ENCODE assay signal across 10 cellular contexts in the genomic region with DNA sequence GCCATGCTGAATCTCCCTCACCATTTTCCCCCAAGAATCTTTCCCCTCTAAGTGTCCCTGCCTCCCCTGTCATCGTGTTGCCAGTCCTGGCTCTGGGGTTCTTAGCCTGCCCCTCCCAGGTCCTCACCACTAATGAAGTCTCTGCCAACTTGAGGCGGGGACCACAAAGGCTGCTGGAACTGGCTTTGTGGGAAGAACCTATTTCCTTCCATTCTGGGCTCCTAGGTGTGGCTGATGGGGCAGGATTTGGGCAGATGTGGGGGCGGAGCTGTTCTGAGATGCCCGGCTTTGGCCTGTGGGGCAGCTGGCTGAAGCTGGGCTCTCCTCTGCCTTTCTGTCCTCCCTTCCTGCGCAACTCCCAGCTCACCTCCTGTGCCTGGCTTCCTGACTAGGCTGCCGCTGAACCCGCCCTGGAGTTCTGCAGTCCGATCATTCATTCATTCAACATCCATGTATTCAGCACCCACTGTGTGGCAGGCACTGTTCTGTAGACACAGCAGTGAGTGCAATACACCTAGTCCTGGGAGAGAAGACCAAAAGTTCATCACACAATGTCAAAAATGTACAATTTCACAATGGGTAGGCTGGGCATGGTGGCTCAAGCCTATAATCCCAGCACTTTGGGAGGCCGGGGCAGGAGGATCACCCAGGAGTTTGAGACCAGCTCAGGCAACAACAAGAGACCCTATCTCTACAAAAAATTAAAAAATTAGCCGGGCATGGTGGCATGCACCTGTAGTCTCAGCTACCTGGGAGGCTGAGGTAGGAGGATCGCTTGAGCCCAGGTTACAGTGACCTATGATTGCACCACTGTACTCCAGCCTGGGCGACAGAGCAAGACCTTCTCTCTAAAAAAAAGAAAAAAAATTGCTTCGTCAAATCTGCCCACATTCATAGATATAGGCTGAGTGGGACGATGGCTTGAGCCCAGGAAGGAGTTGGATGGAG. TPM values are rescaled to one million over a fixed set of nuclear protein-coding genes. Genes with fewer than 3 reads are reported as not detected.
DNase-seq lines count a peak whose midpoint lies in the region; ATAC-seq and TF ChIP-seq lines count a peak whose summit lies in the region.
"Had no signal": no experiment of that assay in that cellular context is flagged by ENCODE, and none has a peak within 500 bp of the region (broad histone marks: within the 10 kb centered on the region; RNA-seq: fewer than 3 reads in every experiment).

No MANE protein-coding gene starts in this region.

- H3K27me3 Mint-ChIP-seq in activated naive CD4-positive, alpha-beta T cell treated with anti-CD3 and anti-CD28 coated beads, Interleukin-2, amount 50 U/mL, for 24 hours = no peaks in the 10 kb centered on the region
- H3K27me3 Mint-ChIP-seq in stimulated activated naive CD8-positive, alpha-beta T cell treated with anti-CD3 and anti-CD28 coated beads, Interleukin-15, amount 100 ng/mL, for 72 hours = no peaks in the 10 kb centered on the region

- H3K27ac Mint-ChIP-seq in activated naive CD4-positive, alpha-beta T cell treated with anti-CD3 and anti-CD28 coated beads, Interleukin-2, amount 50 U/mL, for 24 hours = peak overlapping the region; percentile 70
- peak overlapping the region; percentile 0 to 23 for H3K27ac Mint-ChIP-seq in stimulated activated naive CD8-positive, alpha-beta T cell treated with anti-CD3 and anti-CD28 coated beads, Interleukin-15, amount 100 ng/mL, for 72 hours

- no peaks in the 10 kb centered on the region for H3K36me3 Mint-ChIP-seq in activated naive CD4-positive, alpha-beta T cell treated with anti-CD3 and anti-CD28 coated beads, Interleukin-2, amount 50 U/mL, for 24 hours

- H3K27me3 ChIP-seq in iPS-15b (ENCODE audit: control insufficient read depth, insufficient read depth, low read length) (peaks cover 2% of the 10 kb centered on the region), ascending aorta (no peaks in the 10 kb centered on the region), upper lobe of right lung (no peaks in the 10 kb centered on the region)
- H3K27me3 ChIP-seq: cardiac muscle cell had no signal

- H3K27ac ChIP-seq in ascending aorta = no peak overlapping the region
- H3K27ac ChIP-seq in upper lobe of right lung = no peak overlapping the region
- H3K27ac ChIP-seq: cardiac muscle cell had no signal

- H3K9me3 Mint-ChIP-seq in activated naive CD4-positive, alpha-beta T cell treated with anti-CD3 and anti-CD28 coated beads, Interleukin-2, amount 50 U/mL, for 24 hours = no peaks in the 10 kb centered on the region
- no peaks in the 10 kb centered on the region for H3K9me3 Mint-ChIP-seq in stimulated activated naive CD8-positive, alpha-beta T cell treated with anti-CD3 and anti-CD28 coated beads, Interleukin-15, amount 100 ng/mL, for 72 hours

- intact Hi-C loops in ascending aorta (cut with DNase I) = loop anchor here (10.0 kb wide), 1 partner anchor 412 kb away; the partner anchor contains the start of gene SOCS1
- intact Hi-C loops in upper lobe of right lung (cut with DNase I) = no loop called here

- H3K9me3 ChIP-seq in iPS-15b (ENCODE audit: control insufficient read depth, insufficient read depth, low read length) = no peaks in the 10 kb centered on the region
- H3K9me3 ChIP-seq in ascending aorta = no peaks in the 10 kb centered on the region
- H3K9me3 ChIP-seq in upper lobe of right lung = no peaks in the 10 kb centered on the region

- no peak for ATAC-seq in stimulated activated naive CD8-positive, alpha-beta T cell treated with anti-CD3 and anti-CD28 coated beads, Interleukin-15, amount 100 ng/mL, for 72 hours
- ATAC-seq in upper lobe of right lung = no peak

- no peak for DNase-seq in activated naive CD4-positive, alpha-beta T cell treated with anti-CD3 and anti-CD28 coated beads, Interleukin-2, amount 50 U/mL, for 16 hours
- DNase-seq in RPMI8226 (peak; percentile 49), ascending aorta (ENCODE audit: low spot score in 2 of 2) (no peak), NAMALWA (ENCODE audit: low spot score) (no peak), upper lobe of right lung (no peak)
- no peak for DNase-seq in stimulated activated naive CD8-positive, alpha-beta T cell treated with anti-CD3 and anti-CD28 coated beads, Interleukin-15, amount 100 ng/mL, for 72 hours
- DNase-seq: activated CD8-positive, alpha-beta memory T cell treated with anti-CD3 and anti-CD28 coated beads, Interleukin-2, amount 50 U/mL, for 48 hours had no signal

- H3K9ac ChIP-seq in iPS-15b (ENCODE audit: low read depth, low read length) = peak overlapping the region; percentile 54

- peaks cover 67% of the 10 kb centered on the region for H3K4me1 Mint-ChIP-seq in activated naive CD4-positive, alpha-beta T cell treated with anti-CD3 and anti-CD28 coated beads, Interleukin-2, amount 50 U/mL, for 24 hours
- H3K4me1 Mint-ChIP-seq in stimulated activated naive CD8-positive, alpha-beta T cell treated with anti-CD3 and anti-CD28 coated beads, Interleukin-15, amount 100 ng/mL, for 72 hours = peaks cover 76% of the 10 kb centered on the region

- H3K4me3 ChIP-seq in iPS-15b (ENCODE audit: low read depth, low read length) (no peak overlapping the region), ascending aorta (no peak overlapping the region), upper lobe of right lung (no peak overlapping the region)
- H3K4me3 ChIP-seq: cardiac muscle cell had no signal

- no peak for TF ChIP-seq CTCF in ascending aorta (IDR thresholded peaks at IDR 0.05)
- TF ChIP-seq CTCF in upper lobe of right lung (IDR thresholded peaks at IDR 0.05) = no peak

- H3K4me3 Mint-ChIP-seq in activated naive CD4-positive, alpha-beta T cell treated with anti-CD3 and anti-CD28 coated beads, Interleukin-2, amount 50 U/mL, for 24 hours = peak overlapping the region; percentile 77
- peak overlapping the region; percentile 54 to 70 for H3K4me3 Mint-ChIP-seq in stimulated activated naive CD8-positive, alpha-beta T cell treated with anti-CD3 and anti-CD28 coated beads, Interleukin-15, amount 100 ng/mL, for 72 hours

- peaks cover 4% of the 10 kb centered on the region for H3K36me3 ChIP-seq in iPS-15b (ENCODE audit: control insufficient read depth, insufficient read depth, low read length)
- no peaks in the 10 kb centered on the region for H3K36me3 ChIP-seq in ascending aorta
- no peaks in the 10 kb centered on the region for H3K36me3 ChIP-seq in upper lobe of right lung
- H3K36me3 ChIP-seq: cardiac muscle cell had no signal

- H3K4me1 ChIP-seq in iPS-15b (ENCODE audit: control insufficient read depth, insufficient read depth, low read length) = peaks cover 16% of the 10 kb centered on the region
- H3K4me1 ChIP-seq in ascending aorta = peaks cover 0 to 24% of the 10 kb centered on the region in 2 donors
- H3K4me1 ChIP-seq in upper lobe of right lung = peaks cover 20% of the 10 kb centered on the region

RNA-seq across cellular contexts. Expression of gene SNN, which starts 1.9 kb away (rescaled TPM):
- total RNA-seq in ascending aorta = 2.1 TPM
- 31.1 TPM for total RNA-seq in upper lobe of right lung

Comparison
In these comparisons a context has a peak if more than half of its experiments do, and no peak if none do; other contexts are left out.
1. RNA of gene SNN, which starts 1.9 kb away (total RNA-seq): 31.1 TPM in upper lobe of right lung (single experiment); 2.1 TPM in ascending aorta (single experiment); every median in the first group is over 10 times any median in the second.